ENCODE assay signal across 8 cellular contexts in genomic region chr11:33538726-33539125, GRCh38.
"Had no signal": no experiment of that assay in that cellular context is flagged by ENCODE, and none has a peak within 500 bp of the region (broad histone marks: within the 10 kb centered on the region; RNA-seq: fewer than 3 reads in every experiment).

No MANE protein-coding gene starts in this region.

- FAIRE-seq: H1, H54, HepG2 had no signal

- DNase-seq: H9, HCEC 1CT, KBM-7 had no signal

- H3K4me2 ChIP-seq: GM23338 had no signal

- H3K9ac ChIP-seq: KMS-11 had no signal

- ATAC-seq: GM23338, HepG2 had no signal

- H2AFZ ChIP-seq: GM23338 had no signal

- H3K4me3 ChIP-seq: GM23338 had no signal

- H3K27ac ChIP-seq: KMS-11 had no signal
